In genomic region chr1:51297401-51298321, GRCh38 we compare ENCODE assay signal across 8 cellular contexts. TPM values are rescaled to one million over a fixed set of nuclear protein-coding genes. Genes with fewer than 3 reads are reported as not detected.
DNase-seq lines count a peak whose midpoint lies in the region; ATAC-seq, FAIRE-seq and TF ChIP-seq lines count a peak whose summit lies in the region.

No MANE protein-coding gene starts in this region.

- H3K4me2 ChIP-seq in astrocyte (ENCODE audit: low read length) = peak overlapping the region; percentile 77

- CTCF ChIA-PET in activated naive CD4-positive, alpha-beta T cell treated with anti-CD3 and anti-CD28 coated beads for 36 hours (lab: Charles Lee) = interaction anchor here (0.5 to 3.1 kb wide), 18 partner anchors 8 to 479 kb away, joined by 3 to 23 read pairs (median 4); partner anchors contain the start of gene RNF11

- intact Hi-C loops in activated naive CD4-positive, alpha-beta T cell treated with anti-CD3 and anti-CD28 coated beads for 36 hours (cut with micrococcal nuclease) = loop anchor here (1.0 to 5.0 kb wide), 3 partner anchors 60 to 330 kb away; no protein-coding TSS in a partner anchor
- intact Hi-C loops in mucosa of descending colon (cut with DNase I, micrococcal nuclease) = no loop called here
- intact Hi-C loops in upper lobe of right lung (cut with DNase I) = no loop called here

- H3K4me3 ChIP-seq in astrocyte (ENCODE audit: insufficient read depth, low read depth, low read length) = no peak overlapping the region
- no peak overlapping the region for H3K4me3 ChIP-seq in mucosa of descending colon
- peak overlapping the region; percentile 55 for H3K4me3 ChIP-seq in upper lobe of right lung

- peak overlapping the region; percentile 60 for H3K9ac ChIP-seq in astrocyte (ENCODE audit: low read length)

- no peak for TF ChIP-seq POLR2A in erythroblast (IDR thresholded peaks at IDR 0.05; ENCODE audit: low read length)

- no peaks in the 10 kb centered on the region for H3K27me3 ChIP-seq in astrocyte (ENCODE audit: insufficient read depth, low read length)
- no peaks in the 10 kb centered on the region for H3K27me3 ChIP-seq in upper lobe of right lung

- no peak overlapping the region for H3K27ac ChIP-seq in astrocyte (ENCODE audit: low read depth, low read length)
- no peak overlapping the region for H3K27ac ChIP-seq in upper lobe of right lung

- no peak for DNase-seq in activated naive CD4-positive, alpha-beta T cell treated with anti-CD3 and anti-CD28 coated beads for 36 hours
- DNase-seq in activated naive CD4-positive, alpha-beta T cell treated with anti-CD3 and anti-CD28 coated beads, Interleukin-2, amount 50 U/mL, for 16 hours = no peak
- DNase-seq in astrocyte (ENCODE audit: low read depth) (no peak), mucosa of descending colon (peak; percentile 60 to 76 (median 72)), upper lobe of right lung (peak; percentile 59), erythroblast (lab: John Stamatoyannopoulos, UW) (no peak), DMS 273 (lab: John Stamatoyannopoulos, UW; ENCODE audit: unreplicated experiment) (no peak)

- no peak for FAIRE-seq in astrocyte (lab: Jason Lieb, UNC)

- no peak for TF ChIP-seq CTCF in astrocyte (IDR thresholded peaks at IDR 0.05; ENCODE audit: insufficient read depth, low read depth, low read length)
- no peak for TF ChIP-seq CTCF in mucosa of descending colon (IDR thresholded peaks at IDR 0.05)
- no peak for TF ChIP-seq CTCF in upper lobe of right lung (IDR thresholded peaks at IDR 0.05)

- H3K36me3 ChIP-seq in astrocyte (ENCODE audit: insufficient read depth, low read length) (no peaks in the 10 kb centered on the region), mucosa of descending colon (ENCODE audit: low read depth) (no peaks in the 10 kb centered on the region), upper lobe of right lung (no peaks in the 10 kb centered on the region)

- no peaks in the 10 kb centered on the region for H3K79me2 ChIP-seq in astrocyte (ENCODE audit: insufficient read depth, low read length)

- H3K27ac Mint-ChIP-seq in activated naive CD4-positive, alpha-beta T cell treated with anti-CD3 and anti-CD28 coated beads for 36 hours = no peak overlapping the region
- H3K27ac Mint-ChIP-seq in astrocyte (ENCODE audit: unreplicated experiment) = peak overlapping the region; percentile 20

- H2AFZ ChIP-seq in astrocyte (ENCODE audit: low read depth, low read length) = peak overlapping the region; percentile 80

- ATAC-seq in mucosa of descending colon (peak; percentile 81), upper lobe of right lung (no peak), HG02840 (IDR thresholded peaks at IDR 0.05; ENCODE audit: low FRiP score, unreplicated experiment) (no peak)

- H3K4me1 Mint-ChIP-seq in activated naive CD4-positive, alpha-beta T cell treated with anti-CD3 and anti-CD28 coated beads for 36 hours (ENCODE audit: low read depth) = peaks cover 6% of the 10 kb centered on the region
- H3K4me1 Mint-ChIP-seq in astrocyte (ENCODE audit: low read depth, unreplicated experiment) = peaks cover 5% of the 10 kb centered on the region

- H3K4me1 ChIP-seq in astrocyte (ENCODE audit: insufficient read depth, low read length) (no peaks in the 10 kb centered on the region), mucosa of descending colon (ENCODE audit: low read depth) (peaks cover 12% of the 10 kb centered on the region), upper lobe of right lung (peaks cover 9% of the 10 kb centered on the region)

- H4K20me1 ChIP-seq in astrocyte (ENCODE audit: insufficient read depth, low read length) = no peaks in the 10 kb centered on the region

- H3K9me3 Mint-ChIP-seq in activated naive CD4-positive, alpha-beta T cell treated with anti-CD3 and anti-CD28 coated beads for 36 hours = no peaks in the 10 kb centered on the region
- H3K9me3 Mint-ChIP-seq in astrocyte (ENCODE audit: unreplicated experiment) = peaks cover 1% of the 10 kb centered on the region

- H3K9me3 ChIP-seq in astrocyte (ENCODE audit: insufficient read depth, low read depth, low read length) (no peaks in the 10 kb centered on the region), mucosa of descending colon (no peaks in the 10 kb centered on the region), upper lobe of right lung (no peaks in the 10 kb centered on the region)

- H3K4me3 Mint-ChIP-seq in activated naive CD4-positive, alpha-beta T cell treated with anti-CD3 and anti-CD28 coated beads for 36 hours = peak overlapping the region; percentile 38
- no peak overlapping the region for H3K4me3 Mint-ChIP-seq in astrocyte (ENCODE audit: unreplicated experiment)

- no peaks in the 10 kb centered on the region for H3K27me3 Mint-ChIP-seq in activated naive CD4-positive, alpha-beta T cell treated with anti-CD3 and anti-CD28 coated beads for 36 hours (ENCODE audit: low read depth)
- peaks cover 11% of the 10 kb centered on the region for H3K27me3 Mint-ChIP-seq in astrocyte (ENCODE audit: low read depth, unreplicated experiment)

- H3K36me3 Mint-ChIP-seq in activated naive CD4-positive, alpha-beta T cell treated with anti-CD3 and anti-CD28 coated beads for 36 hours (ENCODE audit: low read depth) = no peaks in the 10 kb centered on the region
- H3K36me3 Mint-ChIP-seq in astrocyte (ENCODE audit: low read depth, unreplicated experiment) = peaks cover 8% of the 10 kb centered on the region

RNA-seq across cellular contexts. Expression of gene TTC39A, which starts 32.7 kb away (rescaled TPM):
- not detected for total RNA-seq in activated naive CD4-positive, alpha-beta T cell treated with anti-CD3 and anti-CD28 coated beads for 36 hours
- total RNA-seq in astrocyte = 0.67 and 1.4 TPM in 2 replicates
- 10 to 100 TPM; 32.3 to 95.1 (median 87.0) TPM for total RNA-seq in mucosa of descending colon
- total RNA-seq in upper lobe of right lung = 42.1 TPM

Comparison
In these comparisons a context has a peak if more than half of its experiments do, and no peak if none do; other contexts are left out.
1. DNase-seq: peak in mucosa of descending colon (3 of 3) and upper lobe of right lung (single experiment); none in activated naive CD4-positive, alpha-beta T cell treated with anti-CD3 and anti-CD28 coated beads for 36 hours (single experiment), activated naive CD4-positive, alpha-beta T cell treated with anti-CD3 and anti-CD28 coated beads, Interleukin-2, amount 50 U/mL, for 16 hours (single experiment), astrocyte (single experiment), erythroblast (0 of 2) and DMS 273 (single experiment).
2. RNA of gene TTC39A, which starts 32.7 kb away (total RNA-seq): 32.3 to 95.1 TPM in mucosa of descending colon and 42.1 TPM in upper lobe of right lung (single experiment); 0.67 to 1.4 TPM in astrocyte and not detected in activated naive CD4-positive, alpha-beta T cell treated with anti-CD3 and anti-CD28 coated beads for 36 hours; every median in the first group is over 10 times any median in the second.